ENCODE assay signal across 8 cellular contexts in the genomic region with DNA sequence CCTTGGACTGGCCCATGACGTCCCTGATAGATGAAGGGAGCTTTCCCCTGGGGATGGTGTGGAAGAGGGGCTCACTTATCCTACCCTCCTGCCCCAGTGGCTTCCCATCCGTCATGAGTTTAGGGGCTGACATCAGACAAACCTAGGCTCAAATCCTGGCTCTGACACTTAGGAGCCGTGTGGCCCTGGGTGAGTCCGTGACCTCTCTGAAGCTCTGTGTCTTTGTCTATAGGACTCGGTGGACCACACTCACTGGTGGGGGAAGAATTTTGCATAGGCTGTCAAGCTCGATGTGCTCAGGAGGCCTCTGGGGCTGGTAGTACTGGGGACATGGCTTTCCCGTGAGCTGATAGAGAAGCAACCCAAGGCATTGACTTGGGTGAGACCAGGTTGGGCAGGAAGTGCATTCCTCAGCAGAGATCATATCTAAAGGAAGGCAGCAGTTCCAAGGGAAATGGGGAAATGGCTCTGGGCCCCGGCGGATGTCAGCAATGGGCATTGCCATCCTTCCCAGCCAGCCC. TPM values are rescaled to one million over a fixed set of nuclear protein-coding genes. Genes with fewer than 3 reads are reported as not detected.
DNase-seq lines count a peak whose midpoint lies in the region; ATAC-seq and TF ChIP-seq lines count a peak whose summit lies in the region.

No MANE protein-coding gene starts in this region.

- H3K27me3 Mint-ChIP-seq in immature natural killer cell (ENCODE audit: low read depth in 3 of 3) = peaks cover 8 to 20% (median 14%) of the 10 kb centered on the region in 3 donors

- no peaks in the 10 kb centered on the region for H3K36me3 Mint-ChIP-seq in immature natural killer cell

- peak overlapping the region; percentile 92 to 100 (median 99) for H3K27ac Mint-ChIP-seq in immature natural killer cell

- no peak for TF ChIP-seq POLR2A in thyroid gland (IDR thresholded peaks at IDR 0.05)

- no peak overlapping the region for H3K27ac ChIP-seq in AG04450 (ENCODE audit: low read depth, low read length)
- H3K27ac ChIP-seq in thyroid gland = peak overlapping the region; percentile 77 to 83 (median 77)

- H3K4me1 Mint-ChIP-seq in immature natural killer cell = peaks cover 32 to 47% of the 10 kb centered on the region in 2 donors

- ATAC-seq in GM21737 (IDR thresholded peaks at IDR 0.05; ENCODE audit: unreplicated experiment) = peak; percentile 8
- no peak for ATAC-seq in GM21576 (IDR thresholded peaks at IDR 0.05; ENCODE audit: unreplicated experiment)

- no peaks in the 10 kb centered on the region for H3K36me3 ChIP-seq in thyroid gland

- TF ChIP-seq CTCF in AG04450 (IDR thresholded peaks at IDR 0.05; ENCODE audit: low read depth, low read length) = no peak
- no peak for TF ChIP-seq CTCF in thyroid gland (IDR thresholded peaks at IDR 0.05)

- peaks cover 8 to 20% of the 10 kb centered on the region in 2 donors for H3K4me1 ChIP-seq in thyroid gland

- CTCF ChIA-PET in AG04450 (lab: Charles Lee) = interaction anchor here (1.1 to 1.7 kb wide), 3 partner anchors 22 to 40 kb away, joined by 3 to 5 read pairs (median 5); no protein-coding TSS in a partner anchor

- WGBS in thyroid gland, 2 donors = 80 to 85% methylated on average over 6 to 9 of the region's 9 CpGs

- H3K9me3 Mint-ChIP-seq in immature natural killer cell = no peaks in the 10 kb centered on the region

- POLR2A ChIA-PET in AG04450 (lab: Yijun Ruan, JAX) = no interaction called here

- H3K4me3 ChIP-seq in AG04450 (ENCODE audit: low read depth, low read length) (0 out of 2 replicates have a peak overlapping the region, but pooled peaks have one; percentile 2), thyroid gland (replicated peaks in 1 of 3) (no peak overlapping the region)

- peak overlapping the region; percentile 95 to 100 (median 99) for H3K4me3 Mint-ChIP-seq in immature natural killer cell

- H3K9me3 ChIP-seq in AG04450 (ENCODE audit: control insufficient read depth, insufficient read depth, low read length) (no peaks in the 10 kb centered on the region; the same call in 1 of the 2 replicates), thyroid gland (no peaks in the 10 kb centered on the region)

- DNase-seq in AG04450 (ENCODE audit: low read depth, low spot score) (no peak), immature natural killer cell (no peak), thyroid gland (no peak), Ammon's horn (ENCODE audit: low spot score) (no peak)
- DNase-seq in activated CD8-positive, alpha-beta memory T cell treated with anti-CD3 and anti-CD28 coated beads, Interleukin-2, amount 50 U/mL, for 48 hours = peak; percentile 59
- no peak for DNase-seq in effector CD8-positive, alpha-beta T cell (lab: John Stamatoyannopoulos, UW)

- intact Hi-C loops in thyroid gland (cut with DNase I) = no loop called here

- peaks cover 5% of the 10 kb centered on the region for H3K27me3 ChIP-seq in AG04450 (ENCODE audit: control insufficient read depth, insufficient read depth, low read length)
- H3K27me3 ChIP-seq in thyroid gland = no peaks in the 10 kb centered on the region

RNA-seq across cellular contexts. Expression of gene AP1M2, which starts 17.4 kb away (rescaled TPM):
- 0.17 TPM in 1 of 2 replicates, not detected in the other for polyA plus RNA-seq in AG04450 (2011; rRNA removed)
- 0.37 TPM in 1 of 2 replicates, not detected in the other for polyA minus RNA-seq in AG04450 (2011; rRNA and poly(A)+ RNA removed)
- polyA plus RNA-seq in immature natural killer cell = 1 to 10 TPM in 1 of 3 donors, not detected in 2; 1.8 TPM
- total RNA-seq in thyroid gland = 100 to 1,000 TPM in 2 of 4 donors, 10 to 100 TPM in 2; 69.7 to 129 (median 102) TPM

RNA-seq across cellular contexts. Expression of gene SLC44A2, which starts 20.8 kb away (rescaled TPM):
- polyA plus RNA-seq in AG04450 (2011; rRNA removed) (80.5 and 81.4 TPM in 2 replicates), immature natural killer cell (100 to 1,000 TPM; 195 to 449 (median 327) TPM)
- 90.4 and 99.0 TPM in 2 replicates for polyA minus RNA-seq in AG04450 (2011; rRNA and poly(A)+ RNA removed)
- 100 to 1,000 TPM in 2 of 4 donors, 10 to 100 TPM in 2; 86.0 to 141 (median 113) TPM for total RNA-seq in thyroid gland

RNA-seq across cellular contexts. Expression of gene CDKN2D, which starts 35.7 kb away (rescaled TPM):
- polyA plus RNA-seq in AG04450 (2011; rRNA removed) (3.9 and 4.3 TPM in 2 replicates), immature natural killer cell (100 to 1,000 TPM; 253 to 474 (median 308) TPM)
- 2.0 and 2.1 TPM in 2 replicates for polyA minus RNA-seq in AG04450 (2011; rRNA and poly(A)+ RNA removed)
- total RNA-seq in thyroid gland = 1 to 10 TPM; 2.0 to 8.2 (median 3.7) TPM

RNA-seq across cellular contexts. Expression of gene KRI1, which starts 38.7 kb away (rescaled TPM):
- polyA plus RNA-seq in AG04450 (2011; rRNA removed) (11.1 and 11.3 TPM in 2 replicates), immature natural killer cell (10 to 100 TPM in 2 of 3 donors, 1 to 10 TPM in 1; 5.7 to 44.4 (median 10.1) TPM)
- 9.8 and 11.7 TPM in 2 replicates for polyA minus RNA-seq in AG04450 (2011; rRNA and poly(A)+ RNA removed)
- total RNA-seq in thyroid gland = 10 to 100 TPM; 17.3 to 49.7 (median 28.2) TPM

RNA-seq across cellular contexts. Expression of gene ILF3, which starts 49.6 kb away (rescaled TPM):
- 143 and 155 TPM in 2 replicates for polyA plus RNA-seq in AG04450 (2011; rRNA removed)
- polyA minus RNA-seq in AG04450 (2011; rRNA and poly(A)+ RNA removed) = 123 and 144 TPM in 2 replicates
- 100 to 1,000 TPM in 1 of 3 donors, 10 to 100 TPM in 2; 33.7 to 107 (median 52.2) TPM for polyA plus RNA-seq in immature natural killer cell
- 100 to 1,000 TPM; 122 to 232 (median 159) TPM for total RNA-seq in thyroid gland

Comparison
In these comparisons a context has a peak if more than half of its experiments do, and no peak if none do; other contexts are left out.
1. RNA of gene CDKN2D, which starts 35.7 kb away (polyA plus RNA-seq): 253 to 474 TPM in immature natural killer cell; 3.9 to 4.3 TPM in AG04450; every median in the first group is over 10 times any median in the second.